In genomic region chr1:153679337-153680119, GRCh38 we compare ENCODE assay signal across 6 cellular contexts. TPM values are rescaled to one million over a fixed set of nuclear protein-coding genes. Genes with fewer than 3 reads are reported as not detected.
DNase-seq lines count a peak whose midpoint lies in the region; ATAC-seq and TF ChIP-seq lines count a peak whose summit lies in the region.

No MANE protein-coding gene starts in this region.

- in situ Hi-C loops in ACHN (cut with HindIII; ENCODE audit: low pct_ligation_motif_present, low pct_unique_long_range_greater_than_20kb, low sequenced_read_pairs), result no loop called here

- peak overlapping the region; percentile 34 to 82 (median 64) for H3K27ac ChIP-seq in esophagus squamous epithelium
- peak overlapping the region in 1 of 8 donors; percentile 11 for H3K27ac ChIP-seq in spleen

- H3K4me3 ChIP-seq in esophagus squamous epithelium (peak overlapping the region; percentile 37 to 70 (median 48)), spleen (peak overlapping the region; percentile 39 to 74 (median 50))

- DNase-seq in stimulated activated CD4-positive, alpha-beta T cell treated with anti-CD3 and anti-CD28 coated beads, Interleukin-15, amount 100 ng/mL, for 24 hours, result peak; percentile 44
- no peak for DNase-seq in stimulated activated CD4-positive, alpha-beta T cell treated with anti-CD3 and anti-CD28 coated beads, Interleukin-1b, Interleukin-23, amount 100 ng/mL, for 48 hours
- DNase-seq in esophagus squamous epithelium (lab: John Stamatoyannopoulos, UW) (no peak), spleen (peak; percentile 75), ACHN (no peak)

- peaks cover 3 to 44% (median 7%) of the 10 kb centered on the region in 4 donors for H3K27me3 ChIP-seq in esophagus squamous epithelium
- H3K27me3 ChIP-seq in spleen (replicated peaks in 1 of 7), result peaks cover 7 to 52% (median 21%) of the 10 kb centered on the region in 7 donors

- TF ChIP-seq CTCF in esophagus squamous epithelium (IDR thresholded peaks at IDR 0.05), result peak in 3 of 6 experiments; percentile 18 to 34 (median 20)
- TF ChIP-seq CTCF in spleen (IDR thresholded peaks at IDR 0.05 in 8 of 11, conservative IDR thresholded peaks at IDR 0.05 in 3 of 11), result peak in 2 of 11 experiments; percentile 26 to 45

- intact Hi-C loops in esophagus squamous epithelium (cut with DNase I), result loop anchor here (5.0 to 10.0 kb wide), 2 partner anchors 68 to 305 kb away; partner anchors contain the start of gene RAB13
- intact Hi-C loops in spleen (cut with DNase I; ENCODE audit: low total_unique reads), result loop anchor here (5.0 kb wide), 1 partner anchor 68 kb away; no protein-coding TSS in a partner anchor

- peaks cover 0 to 6% (median 0%) of the 10 kb centered on the region in 3 donors for H3K36me3 ChIP-seq in esophagus squamous epithelium
- no peaks in the 10 kb centered on the region for H3K36me3 ChIP-seq in spleen

- H3K4me1 ChIP-seq in esophagus squamous epithelium (peaks cover 19 to 34% (median 22%) of the 10 kb centered on the region in 3 donors), spleen (peaks cover 24 to 31% (median 26%) of the 10 kb centered on the region in 6 donors)

- TF ChIP-seq POLR2A in esophagus squamous epithelium (IDR thresholded peaks at IDR 0.05), result no peak
- TF ChIP-seq POLR2A in spleen (IDR thresholded peaks at IDR 0.05), result no peak

- 9 to 17% methylated on average over 16 to 18 of the region's 73 CpGs for whole genome bisulfite sequencing in esophagus squamous epithelium, 2 donors
- 2 to 5% (median 3%) methylated on average over 32 to 73 of the region's 73 CpGs for WGBS in spleen, 5 donors

- H3K9me3 ChIP-seq in esophagus squamous epithelium (no peaks in the 10 kb centered on the region), spleen (no peaks in the 10 kb centered on the region)

- ATAC-seq in HG02884 (IDR thresholded peaks at IDR 0.05; ENCODE audit: unreplicated experiment), result no peak

RNA-seq across cellular contexts. Expression of gene NPR1, which starts 1.0 kb away (rescaled TPM):
- total RNA-seq in esophagus squamous epithelium (10 to 100 TPM in 2 of 4 donors, 1 to 10 TPM in 2; 1.8 to 15.6 (median 6.4) TPM), spleen (1 to 10 TPM in 6 of 7 donors, under 1 TPM in 1; 0.83 to 5.1 (median 2.5) TPM)
- polyA plus RNA-seq in spleen, result 1 to 10 TPM; 2.1 to 3.6 (median 3.4) TPM

RNA-seq across cellular contexts. Expression of gene ILF2, which starts 8.7 kb away (rescaled TPM):
- total RNA-seq in esophagus squamous epithelium, result 100 to 1,000 TPM in 3 of 4 donors, 10 to 100 TPM in 1; 78.0 to 166 (median 130) TPM
- total RNA-seq in spleen, result 100 to 1,000 TPM in 1 of 7 donors, 10 to 100 TPM in 6; 80.9 to 105 (median 85.0) TPM
- polyA plus RNA-seq in spleen, result 10 to 100 TPM; 54.9 to 90.3 (median 82.4) TPM

RNA-seq across cellular contexts. Expression of gene SNAPIN, which starts 21.0 kb away (rescaled TPM):
- total RNA-seq in esophagus squamous epithelium (10 to 100 TPM; 39.9 to 61.2 (median 51.1) TPM), spleen (10 to 100 TPM; 26.3 to 60.7 (median 33.5) TPM)
- polyA plus RNA-seq in spleen, result 10 to 100 TPM; 37.1 to 50.3 (median 44.9) TPM

RNA-seq across cellular contexts. Expression of gene CHTOP, which starts 45.7 kb away (rescaled TPM):
- 10 to 100 TPM; 35.0 to 58.9 (median 47.3) TPM for total RNA-seq in esophagus squamous epithelium
- total RNA-seq in spleen, result 100 to 1,000 TPM in 2 of 7 donors, 10 to 100 TPM in 5; 70.7 to 108 (median 86.3) TPM
- 10 to 100 TPM; 58.1 to 84.1 (median 73.1) TPM for polyA plus RNA-seq in spleen

RNA-seq across cellular contexts. Expression of gene INTS3, which starts 48.3 kb away (rescaled TPM):
- total RNA-seq in esophagus squamous epithelium, result 10 to 100 TPM; 24.6 to 27.9 (median 26.2) TPM
- total RNA-seq in spleen, result 10 to 100 TPM; 38.1 to 66.2 (median 49.0) TPM
- polyA plus RNA-seq in spleen, result 10 to 100 TPM; 24.7 to 51.9 (median 46.6) TPM

Comparison
In these comparisons a context has a peak if more than half of its experiments do, and no peak if none do; other contexts are left out.
1. DNase-seq: peak in stimulated activated CD4-positive, alpha-beta T cell treated with anti-CD3 and anti-CD28 coated beads, Interleukin-15, amount 100 ng/mL, for 24 hours (single experiment) and spleen (single experiment); none in stimulated activated CD4-positive, alpha-beta T cell treated with anti-CD3 and anti-CD28 coated beads, Interleukin-1b, Interleukin-23, amount 100 ng/mL, for 48 hours (single experiment), esophagus squamous epithelium (single experiment) and ACHN (single experiment).